ENCODE assay signal across 15 cellular contexts in the genomic region with DNA sequence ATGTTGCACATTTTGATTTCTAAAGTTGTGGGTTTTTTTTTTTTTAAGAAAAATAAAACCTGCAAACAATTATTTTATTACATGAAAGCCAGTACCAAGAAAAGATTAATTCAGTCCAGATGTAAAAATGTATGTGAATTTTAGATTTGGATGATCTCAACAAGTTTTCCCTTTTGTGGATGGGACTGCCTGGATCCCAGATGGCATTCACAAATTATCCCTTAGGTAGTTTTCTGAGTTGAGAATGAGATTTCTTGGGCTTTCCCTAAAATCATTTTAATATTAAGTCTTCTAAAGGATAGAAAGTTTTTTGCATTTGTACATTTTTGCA.
DNase-seq lines count a peak whose midpoint lies in the region; ATAC-seq and TF ChIP-seq lines count a peak whose summit lies in the region.
"Had no signal": no experiment of that assay in that cellular context is flagged by ENCODE, and none has a peak within 500 bp of the region (broad histone marks: within the 10 kb centered on the region; RNA-seq: fewer than 3 reads in every experiment).

No MANE protein-coding gene starts in this region.

- H3K27me3 ChIP-seq in rectal smooth muscle tissue (ENCODE audit: control insufficient read depth, insufficient read depth, low read length): no peaks in the 10 kb centered on the region
- H3K27me3 ChIP-seq: cardiac muscle cell had no signal

- no peaks in the 10 kb centered on the region for H3K36me3 ChIP-seq in rectal smooth muscle tissue (ENCODE audit: control insufficient read depth, insufficient read depth, low read length)
- H3K36me3 ChIP-seq: cardiac muscle cell had no signal

- H3K9ac ChIP-seq in rectal smooth muscle tissue (ENCODE audit: low read length): no peak overlapping the region

- H3K4me3 ChIP-seq in AG10803 (ENCODE audit: low read length) (peak overlapping the region; percentile 92), rectal smooth muscle tissue (ENCODE audit: low read length) (no peak overlapping the region)

- peaks cover 11% of the 10 kb centered on the region for H3K4me1 ChIP-seq in rectal smooth muscle tissue (ENCODE audit: control insufficient read depth, insufficient read depth, low read length)

- ATAC-seq in SK-N-SH treated with all-trans-retinoic acid at 6 μM for 48 hours (no peak), HG02798 (IDR thresholded peaks at IDR 0.05; ENCODE audit: poor library complexity, unreplicated experiment) (no peak), GM21717 (IDR thresholded peaks at IDR 0.05; ENCODE audit: unreplicated experiment) (no peak)
- ATAC-seq: activated T-helper 17 cell treated with anti-CD3 and anti-CD28 coated beads, Interleukin-2, amount 50 U/mL, for 72 hours had no signal

- no peak for TF ChIP-seq CTCF in AG10803 (conservative IDR thresholded peaks at IDR 0.05; ENCODE audit: low read length)

- DNase-seq in AG10803 (ENCODE audit: low read depth): no peak
- peak; percentile 77 for DNase-seq in fibroblast of peridontal ligament (ENCODE audit: extremely low read depth)
- no peak for DNase-seq in DMS53 treated with DMSO at 0.1 percent for 48 hours (lab: John Stamatoyannopoulos, UW; ENCODE audit: unreplicated experiment)
- DNase-seq in NCI-H1694 treated with DMSO at 0.1 percent for 48 hours (lab: John Stamatoyannopoulos, UW): no peak
- DNase-seq: activated CD4-positive, alpha-beta T cell treated with anti-CD3 and anti-CD28 coated beads, Interleukin-2, amount 50 U/mL, for 1 hour; EL; immature natural killer cell; NCI-H2081 treated with DMSO at 0.1 percent for 48 hours; stimulated activated CD4-positive, alpha-beta T cell treated with anti-CD3 and anti-CD28 coated beads, Interleukin-15, amount 100 ng/mL, for 24 hours had no signal

- peak overlapping the region; percentile 95 for H3K27ac ChIP-seq in rectal smooth muscle tissue (ENCODE audit: low read depth, low read length)

TF ChIP-seq in SK-N-SH treated with all-trans-retinoic acid at 6 μM for 48 hours, 23 proteins besides CTCF, POLR2A, EP300 and RAD21:
- TF ChIP-seq TCF4 (CRISPR knock-in tag; IDR thresholded peaks at IDR 0.05; ENCODE audit: borderline replicate concordance) (peak; percentile 92), ZNF565 (CRISPR knock-in tag; conservative IDR thresholded peaks at IDR 0.05; ENCODE audit: low read depth) (no peak)
